In the genomic region with DNA sequence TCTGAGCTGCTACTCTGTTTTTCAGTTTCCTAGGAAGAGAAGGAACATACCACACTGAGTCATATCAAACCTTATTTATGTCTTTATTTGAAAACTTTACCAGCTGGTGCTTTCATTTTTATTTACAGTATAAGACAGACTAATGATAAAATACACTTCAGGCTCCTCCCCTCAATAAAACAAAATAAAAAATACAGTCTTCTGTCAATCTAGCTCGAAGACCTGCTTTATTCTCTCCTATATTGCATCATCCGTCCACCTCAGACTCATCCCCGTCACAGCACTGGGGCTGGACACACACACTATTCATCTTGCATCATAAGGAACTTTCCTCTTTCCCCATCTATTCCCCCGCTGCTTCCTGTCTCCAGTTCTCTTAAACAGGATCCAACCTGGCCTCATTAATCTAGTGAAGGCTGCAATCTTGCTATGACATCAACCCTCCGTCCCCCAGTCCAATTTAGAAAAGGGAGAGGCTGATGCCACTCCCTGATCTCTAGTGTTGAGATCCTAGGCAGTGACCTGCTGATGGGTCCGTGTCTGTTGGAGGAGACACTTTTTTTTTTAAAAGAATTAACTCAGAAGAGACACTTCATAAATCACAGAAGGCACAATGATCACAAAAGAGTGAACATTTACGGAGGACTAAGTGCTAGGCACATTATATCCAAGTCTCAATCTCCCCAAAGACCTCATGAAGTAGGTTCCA, we compare ENCODE assay signal across 8 cellular contexts. TPM values are rescaled to one million over a fixed set of nuclear protein-coding genes. Genes with fewer than 3 reads are reported as not detected.
A peak's percentile ranks its signal among the peaks of the same experiment; 100 is the strongest.
DNase-seq lines count a peak whose midpoint lies in the region; ATAC-seq and TF ChIP-seq lines count a peak whose summit lies in the region.

No MANE protein-coding gene starts in this region.

- no peak for TF ChIP-seq CTCF in C4-2B (conservative IDR thresholded peaks at IDR 0.05)
- TF ChIP-seq CTCF in Peyer's patch (IDR thresholded peaks at IDR 0.05), result no peak
- TF ChIP-seq CTCF in body of pancreas (IDR thresholded peaks at IDR 0.05), result no peak
- no peak for TF ChIP-seq CTCF in smooth muscle cell (IDR thresholded peaks at IDR 0.05; ENCODE audit: borderline replicate concordance, insufficient read depth, poor library complexity, severe bottlenecking)

- no peaks in the 10 kb centered on the region for H3K9me3 ChIP-seq in Peyer's patch
- H3K9me3 ChIP-seq in body of pancreas, result no peaks in the 10 kb centered on the region
- no peaks in the 10 kb centered on the region for H3K9me3 ChIP-seq in smooth muscle cell (replicated peaks; ENCODE audit: low read depth)

- no peak overlapping the region for H2AFZ ChIP-seq in smooth muscle cell (ENCODE audit: low read depth)

- H3K27ac ChIP-seq in C4-2B (peak overlapping the region; percentile 100), Peyer's patch (peak overlapping the region; percentile 96 to 99 (median 97)), body of pancreas (peak overlapping the region; percentile 98 to 100 (median 100)), smooth muscle cell (ENCODE audit: low read depth) (peak overlapping the region; percentile 99)

- DNase-seq in GOT3 (lab: John Stamatoyannopoulos, UW) (peak; percentile 23), Peyer's patch (peak in 1 of 3 donors; percentile 77), body of pancreas (peak; percentile 33 to 73 (median 50)), inferior parietal cortex (ENCODE audit: extremely low spot score) (peak; percentile 19), smooth muscle cell (lab: John Stamatoyannopoulos, UW; ENCODE audit: unreplicated experiment) (no peak)

- H3K36me3 ChIP-seq in Peyer's patch, result peaks cover 0 to 37% (median 0%) of the 10 kb centered on the region in 3 donors
- peaks cover 13 to 28% of the 10 kb centered on the region in 2 donors for H3K36me3 ChIP-seq in body of pancreas (replicated peaks in 1 of 2; ENCODE audit: insufficient read depth in 1 of 2, low read depth in 2 of 2)
- peaks cover 21% of the 10 kb centered on the region for H3K36me3 ChIP-seq in smooth muscle cell (ENCODE audit: low read depth)

- H3F3A ChIP-seq in smooth muscle cell (ENCODE audit: low read depth), result peaks cover 42% of the 10 kb centered on the region

- peak; percentile 57 to 84 for TF ChIP-seq POLR2A in Peyer's patch (IDR thresholded peaks at IDR 0.05)
- TF ChIP-seq POLR2A in body of pancreas (IDR thresholded peaks at IDR 0.05), result peak in 2 of 3 donors; percentile 65 to 66

- H3K4me3 ChIP-seq in Peyer's patch (peak overlapping the region; percentile 80 to 97 (median 86)), body of pancreas (peak overlapping the region; percentile 63 to 94), smooth muscle cell (peak overlapping the region; percentile 97)

- H3K4me1 ChIP-seq in Peyer's patch (peaks cover 0 to 66% (median 14%) of the 10 kb centered on the region in 4 donors), body of pancreas (peaks cover 50% of the 10 kb centered on the region), smooth muscle cell (ENCODE audit: low read depth) (peaks cover 12% of the 10 kb centered on the region)

- H3K79me2 ChIP-seq in smooth muscle cell (ENCODE audit: low read depth), result peaks cover 66% of the 10 kb centered on the region

- peak overlapping the region; percentile 88 for H3K4me2 ChIP-seq in smooth muscle cell

- no peak for ATAC-seq in body of pancreas
- no peak for ATAC-seq in GM21825 (IDR thresholded peaks at IDR 0.05; ENCODE audit: unreplicated experiment)
- no peak for ATAC-seq in HG03045 (IDR thresholded peaks at IDR 0.05; ENCODE audit: unreplicated experiment)

- intact Hi-C loops in body of pancreas (cut with DNase I), result no loop called here

- peak overlapping the region; percentile 100 for H3K9ac ChIP-seq in smooth muscle cell (ENCODE audit: low read depth)

- 0 to 1% methylated on average over 7 of the region's 7 CpGs for WGBS in body of pancreas, 2 donors
- WGBS in smooth muscle cell (ENCODE audit: low lambda C conversion rate), result 0% methylated on average over 7 of the region's 7 CpGs

- H4K20me1 ChIP-seq in smooth muscle cell (ENCODE audit: low read depth), result peaks cover 49% of the 10 kb centered on the region

- H3K27me3 ChIP-seq in Peyer's patch (no peaks in the 10 kb centered on the region), body of pancreas (no peaks in the 10 kb centered on the region), smooth muscle cell (ENCODE audit: low read depth) (no peaks in the 10 kb centered on the region)

RNA-seq across cellular contexts. Expression of a gene that starts 1.1 kb away (rescaled TPM):
- total RNA-seq in Peyer's patch (100 to 1,000 TPM; 139 to 287 (median 213) TPM), body of pancreas (100 to 1,000 TPM; 642 to 771 TPM), smooth muscle cell (375 and 406 TPM in 2 replicates)
- polyA plus RNA-seq in smooth muscle cell, result 317 and 381 TPM in 2 replicates

RNA-seq across cellular contexts. Expression of a gene that starts 26.8 kb away (rescaled TPM):
- total RNA-seq in Peyer's patch (10 to 100 TPM in 3 of 4 donors, 1 to 10 TPM in 1; 6.3 to 23.9 (median 14.2) TPM), body of pancreas (10 to 100 TPM; 13.8 to 16.3 TPM), smooth muscle cell (30.8 and 32.0 TPM in 2 replicates)
- polyA plus RNA-seq in smooth muscle cell, result 17.3 and 18.1 TPM in 2 replicates

RNA-seq across cellular contexts. Expression of a gene that starts 57.4 kb away (rescaled TPM):
- total RNA-seq in Peyer's patch, result 10 to 100 TPM in 3 of 4 donors, 1 to 10 TPM in 1; 6.2 to 49.5 (median 12.1) TPM
- 10 to 100 TPM; 11.7 to 14.2 TPM for total RNA-seq in body of pancreas
- total RNA-seq in smooth muscle cell, result 9.3 and 15.9 TPM in 2 replicates
- polyA plus RNA-seq in smooth muscle cell, result 22.5 and 23.4 TPM in 2 replicates

RNA-seq across cellular contexts. Expression of a gene that starts 57.7 kb away (rescaled TPM):
- total RNA-seq in Peyer's patch (10 to 100 TPM in 3 of 4 donors, 1 to 10 TPM in 1; 8.7 to 24.2 (median 14.2) TPM), body of pancreas (1 to 10 TPM in 1 of 2 donors, under 1 TPM in 1; 0.66 to 2.1 TPM), smooth muscle cell (11.5 and 18.7 TPM in 2 replicates)
- 12.7 and 15.9 TPM in 2 replicates for polyA plus RNA-seq in smooth muscle cell
